In genomic region chr19:17329061-17329767, GRCh38 we compare ENCODE assay signal across 1 cellular context.
TF ChIP-seq lines count a peak whose summit lies in the region.

No MANE protein-coding gene starts in this region.

TF ChIP-seq in H1, 55 proteins besides CTCF, POLR2A, EP300 and RAD21:
- TF ChIP-seq RNF2 (IDR thresholded peaks at IDR 0.05; ENCODE audit: borderline replicate concordance, low read depth, low read length, missing control alignments, poor library complexity, severe bottlenecking) (peak; percentile 55), CREB1 (IDR thresholded peaks at IDR 0.05) (peak; percentile 31; the same call in 1 of the 2 replicates), EZH2 (IDR thresholded peaks at IDR 0.05; ENCODE audit: low read depth, low read length, severe bottlenecking) (no peak), E2F6 (IDR thresholded peaks at IDR 0.05) (peak; percentile 96), POLR2AphosphoS5 (IDR thresholded peaks at IDR 0.05; ENCODE audit: low read depth, low read length) (peak; percentile 20; the same call in 1 of the 2 replicates), HDAC6 (IDR thresholded peaks at IDR 0.05; ENCODE audit: low read depth, low read length) (no peak), RXRA (IDR thresholded peaks at IDR 0.05; ENCODE audit: insufficient read depth, low read depth, low read length) (no peak), ATF3 (IDR thresholded peaks at IDR 0.05; ENCODE audit: insufficient read depth, low read depth, low read length) (no peak), MAX (IDR thresholded peaks at IDR 0.05) (peak; percentile 93)
- TF ChIP-seq, protein P1, sequence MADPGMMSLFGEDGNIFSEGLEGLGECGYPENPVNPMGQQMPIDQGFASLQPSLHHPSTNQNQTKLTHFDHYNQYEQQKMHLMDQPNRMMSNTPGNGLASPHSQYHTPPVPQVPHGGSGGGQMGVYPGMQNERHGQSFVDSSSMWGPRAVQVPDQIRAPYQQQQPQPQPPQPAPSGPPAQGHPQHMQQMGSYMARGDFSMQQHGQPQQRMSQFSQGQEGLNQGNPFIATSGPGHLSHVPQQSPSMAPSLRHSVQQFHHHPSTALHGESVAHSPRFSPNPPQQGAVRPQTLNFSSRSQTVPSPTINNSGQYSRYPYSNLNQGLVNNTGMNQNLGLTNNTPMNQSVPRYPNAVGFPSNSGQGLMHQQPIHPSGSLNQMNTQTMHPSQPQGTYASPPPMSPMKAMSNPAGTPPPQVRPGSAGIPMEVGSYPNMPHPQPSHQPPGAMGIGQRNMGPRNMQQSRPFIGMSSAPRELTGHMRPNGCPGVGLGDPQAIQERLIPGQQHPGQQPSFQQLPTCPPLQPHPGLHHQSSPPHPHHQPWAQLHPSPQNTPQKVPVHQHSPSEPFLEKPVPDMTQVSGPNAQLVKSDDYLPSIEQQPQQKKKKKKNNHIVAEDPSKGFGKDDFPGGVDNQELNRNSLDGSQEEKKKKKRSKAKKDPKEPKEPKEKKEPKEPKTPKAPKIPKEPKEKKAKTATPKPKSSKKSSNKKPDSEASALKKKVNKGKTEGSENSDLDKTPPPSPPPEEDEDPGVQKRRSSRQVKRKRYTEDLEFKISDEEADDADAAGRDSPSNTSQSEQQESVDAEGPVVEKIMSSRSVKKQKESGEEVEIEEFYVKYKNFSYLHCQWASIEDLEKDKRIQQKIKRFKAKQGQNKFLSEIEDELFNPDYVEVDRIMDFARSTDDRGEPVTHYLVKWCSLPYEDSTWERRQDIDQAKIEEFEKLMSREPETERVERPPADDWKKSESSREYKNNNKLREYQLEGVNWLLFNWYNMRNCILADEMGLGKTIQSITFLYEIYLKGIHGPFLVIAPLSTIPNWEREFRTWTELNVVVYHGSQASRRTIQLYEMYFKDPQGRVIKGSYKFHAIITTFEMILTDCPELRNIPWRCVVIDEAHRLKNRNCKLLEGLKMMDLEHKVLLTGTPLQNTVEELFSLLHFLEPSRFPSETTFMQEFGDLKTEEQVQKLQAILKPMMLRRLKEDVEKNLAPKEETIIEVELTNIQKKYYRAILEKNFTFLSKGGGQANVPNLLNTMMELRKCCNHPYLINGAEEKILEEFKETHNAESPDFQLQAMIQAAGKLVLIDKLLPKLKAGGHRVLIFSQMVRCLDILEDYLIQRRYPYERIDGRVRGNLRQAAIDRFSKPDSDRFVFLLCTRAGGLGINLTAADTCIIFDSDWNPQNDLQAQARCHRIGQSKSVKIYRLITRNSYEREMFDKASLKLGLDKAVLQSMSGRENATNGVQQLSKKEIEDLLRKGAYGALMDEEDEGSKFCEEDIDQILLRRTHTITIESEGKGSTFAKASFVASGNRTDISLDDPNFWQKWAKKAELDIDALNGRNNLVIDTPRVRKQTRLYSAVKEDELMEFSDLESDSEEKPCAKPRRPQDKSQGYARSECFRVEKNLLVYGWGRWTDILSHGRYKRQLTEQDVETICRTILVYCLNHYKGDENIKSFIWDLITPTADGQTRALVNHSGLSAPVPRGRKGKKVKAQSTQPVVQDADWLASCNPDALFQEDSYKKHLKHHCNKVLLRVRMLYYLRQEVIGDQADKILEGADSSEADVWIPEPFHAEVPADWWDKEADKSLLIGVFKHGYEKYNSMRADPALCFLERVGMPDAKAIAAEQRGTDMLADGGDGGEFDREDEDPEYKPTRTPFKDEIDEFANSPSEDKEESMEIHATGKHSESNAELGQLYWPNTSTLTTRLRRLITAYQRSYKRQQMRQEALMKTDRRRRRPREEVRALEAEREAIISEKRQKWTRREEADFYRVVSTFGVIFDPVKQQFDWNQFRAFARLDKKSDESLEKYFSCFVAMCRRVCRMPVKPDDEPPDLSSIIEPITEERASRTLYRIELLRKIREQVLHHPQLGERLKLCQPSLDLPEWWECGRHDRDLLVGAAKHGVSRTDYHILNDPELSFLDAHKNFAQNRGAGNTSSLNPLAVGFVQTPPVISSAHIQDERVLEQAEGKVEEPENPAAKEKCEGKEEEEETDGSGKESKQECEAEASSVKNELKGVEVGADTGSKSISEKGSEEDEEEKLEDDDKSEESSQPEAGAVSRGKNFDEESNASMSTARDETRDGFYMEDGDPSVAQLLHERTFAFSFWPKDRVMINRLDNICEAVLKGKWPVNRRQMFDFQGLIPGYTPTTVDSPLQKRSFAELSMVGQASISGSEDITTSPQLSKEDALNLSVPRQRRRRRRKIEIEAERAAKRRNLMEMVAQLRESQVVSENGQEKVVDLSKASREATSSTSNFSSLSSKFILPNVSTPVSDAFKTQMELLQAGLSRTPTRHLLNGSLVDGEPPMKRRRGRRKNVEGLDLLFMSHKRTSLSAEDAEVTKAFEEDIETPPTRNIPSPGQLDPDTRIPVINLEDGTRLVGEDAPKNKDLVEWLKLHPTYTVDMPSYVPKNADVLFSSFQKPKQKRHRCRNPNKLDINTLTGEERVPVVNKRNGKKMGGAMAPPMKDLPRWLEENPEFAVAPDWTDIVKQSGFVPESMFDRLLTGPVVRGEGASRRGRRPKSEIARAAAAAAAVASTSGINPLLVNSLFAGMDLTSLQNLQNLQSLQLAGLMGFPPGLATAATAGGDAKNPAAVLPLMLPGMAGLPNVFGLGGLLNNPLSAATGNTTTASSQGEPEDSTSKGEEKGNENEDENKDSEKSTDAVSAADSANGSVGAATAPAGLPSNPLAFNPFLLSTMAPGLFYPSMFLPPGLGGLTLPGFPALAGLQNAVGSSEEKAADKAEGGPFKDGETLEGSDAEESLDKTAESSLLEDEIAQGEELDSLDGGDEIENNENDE (IDR thresholded peaks at IDR 0.05; ENCODE audit: insufficient replicate concordance, low read length), result no peak
